1 cellular context compared by ENCODE assay signal in genomic region chr2:99488999-99489757, GRCh38.
A peak's percentile ranks its signal among the peaks of the same experiment; 100 is the strongest.
TF ChIP-seq lines count a peak whose summit lies in the region.

No MANE protein-coding gene starts in this region.

TF ChIP-seq in HEK293, 187 proteins besides CTCF, POLR2A, EP300 and RAD21 (continued from another document):
- TF ChIP-seq ZBTB1 (tag by site-specific recombination; IDR thresholded peaks at IDR 0.05) (no peak), ZSCAN16 (tag by site-specific recombination; IDR thresholded peaks at IDR 0.05) (no peak), ZNF2 (tag by site-specific recombination; IDR thresholded peaks at IDR 0.05) (0 out of 2 replicates have a peak, but pooled peaks have one; percentile 55), PRDM10 (tag by site-specific recombination; IDR thresholded peaks at IDR 0.05) (no peak), ZNF692 (tag by site-specific recombination; IDR thresholded peaks at IDR 0.05) (peak; percentile 25; the same call in 1 of the 2 replicates)
